25 cellular contexts compared by ENCODE assay signal in genomic region chr12:7302536-7303113, GRCh38. TPM values are rescaled to one million over a fixed set of nuclear protein-coding genes. Genes with fewer than 3 reads are reported as not detected.
"Had no signal": no experiment of that assay in that cellular context is flagged by ENCODE, and none has a peak within 500 bp of the region (broad histone marks: within the 10 kb centered on the region; RNA-seq: fewer than 3 reads in every experiment).

No MANE protein-coding gene starts in this region.

- H3K27ac Mint-ChIP-seq: activated CD8-positive, alpha-beta T cell treated with anti-CD3 and anti-CD28 coated beads, Interleukin-2, amount 10 ng/mL, durations not matched to agents 7 days and 5 days; activated naive CD8-positive, alpha-beta T cell treated with anti-CD3 and anti-CD28 coated beads, Interleukin-2, amount 10 ng/mL, durations not matched to agents 7 days and 5 days had no signal

- H3K9ac ChIP-seq: SK-N-SH had no signal

- H3K4me3 ChIP-seq: adrenal gland, Peyer's patch, SJCRH30 had no signal

- H3K4me3 Mint-ChIP-seq: activated CD8-positive, alpha-beta T cell treated with anti-CD3 and anti-CD28 coated beads, Interleukin-2, amount 10 ng/mL, durations not matched to agents 7 days and 5 days; activated naive CD8-positive, alpha-beta T cell treated with anti-CD3 and anti-CD28 coated beads, Interleukin-2, amount 10 ng/mL, durations not matched to agents 7 days and 5 days had no signal

- H3K4me1 Mint-ChIP-seq: activated naive CD8-positive, alpha-beta T cell treated with anti-CD3 and anti-CD28 coated beads, Interleukin-2, amount 10 ng/mL, durations not matched to agents 7 days and 5 days had no signal

- ATAC-seq: activated CD4-positive, CD25-positive, alpha-beta regulatory T cell treated with anti-CD3 and anti-CD28 coated beads, Interleukin-2, amount 50 U/mL, for 24 hours; activated CD8-positive, alpha-beta T cell treated with anti-CD3 and anti-CD28 coated beads, Interleukin-2, amount 10 ng/mL, durations not matched to agents 7 days and 5 days had no signal

- H3K9me3 ChIP-seq: adrenal gland, Peyer's patch, SJCRH30, SK-N-SH had no signal

- H3K9me3 Mint-ChIP-seq: activated naive CD8-positive, alpha-beta T cell treated with anti-CD3 and anti-CD28 coated beads, Interleukin-2, amount 10 ng/mL, durations not matched to agents 7 days and 5 days had no signal

- H3K36me3 Mint-ChIP-seq: activated naive CD8-positive, alpha-beta T cell treated with anti-CD3 and anti-CD28 coated beads, Interleukin-2, amount 10 ng/mL, durations not matched to agents 7 days and 5 days had no signal

- H3K36me3 ChIP-seq: adrenal gland, Peyer's patch, SJCRH30 had no signal

- H3K4me1 ChIP-seq: adrenal gland, Peyer's patch, SJCRH30 had no signal

- DNase-seq: activated CD4-positive, alpha-beta T cell treated with anti-CD3 and anti-CD28 coated beads for 4 hours; activated CD8-positive, alpha-beta memory T cell treated with anti-CD3 and anti-CD28 coated beads, Interleukin-2, amount 50 U/mL, for 48 hours; activated CD8-positive, alpha-beta T cell treated with anti-CD3 and anti-CD28 coated beads, Interleukin-2, amount 10 ng/mL, durations not matched to agents 7 days and 5 days; activated naive CD4-positive, alpha-beta T cell treated with anti-CD3 and anti-CD28 coated beads, Interleukin-2, amount 50 U/mL, for 16 hours; activated naive CD8-positive, alpha-beta T cell treated with anti-CD3 and anti-CD28 coated beads, Interleukin-2, amount 10 ng/mL, durations not matched to agents 7 days and 5 days; activated T-cell treated with anti-CD3 and anti-CD28 coated beads, Interleukin-2, amount 50 U/mL, for 1 hour; adrenal gland; anterior cingulate cortex; central memory CD4-positive, alpha-beta T cell; MM.1S; NCI-H1105; NCI-H1436; NCI-H1694 treated with DMSO at 0.1 percent for 48 hours; NCI-H2081; NCI-H510A treated with DMSO at 0.1 percent for 48 hours; NCI-H69; NK-92 treated with Interleukin-12 subunit alpha and Interleukin-12 subunit beta, amount 100 ng/mL, for 24 hours; Peyer's patch; Right ventricle myocardium superior; SJCRH30; SK-N-SH; T-helper 1 cell had no signal

- H3K4me2 ChIP-seq: SK-N-SH had no signal

- H3K27me3 ChIP-seq: adrenal gland, Peyer's patch, SJCRH30 had no signal

- H3K27ac ChIP-seq: adrenal gland, Peyer's patch, RWPE1, SJCRH30 had no signal

RNA-seq across cellular contexts. Expression of gene ACSM4, which starts 1.2 kb away (rescaled TPM):
- total RNA-seq: activated CD8-positive, alpha-beta T cell treated with anti-CD3 and anti-CD28 coated beads, Interleukin-2, amount 10 ng/mL, durations not matched to agents 7 days and 5 days; activated naive CD8-positive, alpha-beta T cell treated with anti-CD3 and anti-CD28 coated beads, Interleukin-2, amount 10 ng/mL, durations not matched to agents 7 days and 5 days; adrenal gland; Peyer's patch; Right ventricle myocardium superior; SJCRH30; T-helper 2 cell treated with Interferon-gamma antibody and Interleukin-4, amounts not matched to agents 100 ng/mL and 5 ng/mL, for 36 hours had no signal
- polyA plus RNA-seq: adrenal gland, SK-N-SH had no signal
